ENCODE assay signal across 1 cellular context in the genomic region with DNA sequence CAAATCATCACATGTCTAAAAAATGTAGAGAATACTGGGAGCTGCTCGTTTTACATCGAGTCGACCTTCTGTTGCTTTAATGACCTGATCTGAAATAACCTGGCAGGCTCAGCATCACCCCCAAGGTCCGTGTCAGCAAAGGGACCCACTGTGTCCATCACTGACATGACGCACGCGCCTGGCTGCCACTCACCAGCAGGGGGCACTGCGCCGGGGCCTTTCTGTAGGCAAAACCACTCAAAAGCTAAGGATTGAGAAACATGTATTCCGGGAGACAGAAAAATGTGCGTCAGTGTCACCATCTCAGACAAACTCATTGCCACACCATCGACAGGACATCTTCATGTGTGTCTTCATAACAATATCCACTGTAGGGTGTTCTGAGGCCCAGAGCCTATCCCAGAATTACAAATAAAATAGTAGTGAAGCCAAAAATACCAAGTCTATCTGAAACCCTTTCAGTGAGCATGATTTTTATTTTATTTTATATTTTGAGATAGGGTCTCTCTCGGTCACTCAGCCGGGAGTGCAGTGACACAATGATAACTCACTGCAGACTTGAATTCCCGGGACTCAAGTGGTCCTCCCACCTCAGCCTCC.
TF ChIP-seq lines count a peak whose summit lies in the region.

No MANE protein-coding gene starts in this region.

TF ChIP-seq in SK-N-SH, 30 proteins besides CTCF, POLR2A, EP300 and RAD21 (continued from another document):
- TF ChIP-seq, protein P1, sequence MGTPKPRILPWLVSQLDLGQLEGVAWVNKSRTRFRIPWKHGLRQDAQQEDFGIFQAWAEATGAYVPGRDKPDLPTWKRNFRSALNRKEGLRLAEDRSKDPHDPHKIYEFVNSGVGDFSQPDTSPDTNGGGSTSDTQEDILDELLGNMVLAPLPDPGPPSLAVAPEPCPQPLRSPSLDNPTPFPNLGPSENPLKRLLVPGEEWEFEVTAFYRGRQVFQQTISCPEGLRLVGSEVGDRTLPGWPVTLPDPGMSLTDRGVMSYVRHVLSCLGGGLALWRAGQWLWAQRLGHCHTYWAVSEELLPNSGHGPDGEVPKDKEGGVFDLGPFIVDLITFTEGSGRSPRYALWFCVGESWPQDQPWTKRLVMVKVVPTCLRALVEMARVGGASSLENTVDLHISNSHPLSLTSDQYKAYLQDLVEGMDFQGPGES (IDR thresholded peaks at IDR 0.05; ENCODE audit: low read depth, low read length), result no peak
- no peak for TF ChIP-seq MEF2A (IDR thresholded peaks at IDR 0.05; ENCODE audit: borderline replicate concordance, low read depth)
- TF ChIP-seq GABPA (IDR thresholded peaks at IDR 0.05; ENCODE audit: low read depth), result no peak
- TF ChIP-seq MXI1 (IDR thresholded peaks at IDR 0.05; ENCODE audit: low read depth, low read length), result 0 out of 2 replicates have a peak, but pooled peaks have one; percentile 24
- no peak for TF ChIP-seq CHD2 (IDR thresholded peaks at IDR 0.05; ENCODE audit: low read length, partially characterized antibody)
- no peak for TF ChIP-seq GATA2 (CRISPR knock-in tag; IDR thresholded peaks at IDR 0.05)
- TF ChIP-seq SMC3 (IDR thresholded peaks at IDR 0.05; ENCODE audit: low read depth, low read length), result peak; percentile 74
- no peak for TF ChIP-seq FOSL2 (IDR thresholded peaks at IDR 0.05; ENCODE audit: borderline replicate concordance, low read depth)
